ENCODE assay signal across 8 cellular contexts in genomic region chr17:11997147-11997971, GRCh38. TPM values are rescaled to one million over a fixed set of nuclear protein-coding genes. Genes with fewer than 3 reads are reported as not detected.
A peak's percentile ranks its signal among the peaks of the same experiment; 100 is the strongest.
DNase-seq lines count a peak whose midpoint lies in the region; FAIRE-seq and TF ChIP-seq lines count a peak whose summit lies in the region.

TSS of gene ZNF18 (minus strand) at chr17:11997475. CDS start at chr17:11992829, 4,646 bp downstream.

- H3K9me3 Mint-ChIP-seq in neural progenitor cell, result no peaks in the 10 kb centered on the region

- peak within 1 kb of the TSS; percentile 83 for H3K4me3 ChIP-seq in fibroblast of villous mesenchyme (ENCODE audit: low read depth, low read length)
- peak within 1 kb of the TSS; percentile 86 for H3K4me3 ChIP-seq in neural progenitor cell
- peak within 1 kb of the TSS; percentile 94 to 98 for H3K4me3 ChIP-seq in stomach smooth muscle (ENCODE audit: low read length in 2 of 2)

- no peaks in the 10 kb centered on the region for H3K27me3 ChIP-seq in neural progenitor cell
- H3K27me3 ChIP-seq in stomach smooth muscle (ENCODE audit: control insufficient read depth in 1 of 2, insufficient read depth in 2 of 2, low read length in 2 of 2), result no peaks in the 10 kb centered on the region

- peak within 1 kb of the TSS; percentile 95 for H3K27ac Mint-ChIP-seq in neural progenitor cell

- peak within 1 kb of the TSS; percentile 95 for H3K4me3 Mint-ChIP-seq in neural progenitor cell

- H3K36me3 ChIP-seq in neural progenitor cell, result no peaks in the 10 kb centered on the region
- H3K36me3 ChIP-seq in stomach smooth muscle (ENCODE audit: control insufficient read depth in 2 of 2, insufficient read depth in 2 of 2, low read length in 2 of 2), result peaks cover 3% of the 10 kb centered on the region in 2 donors

- TF ChIP-seq CTCF in fibroblast of villous mesenchyme (IDR thresholded peaks at IDR 0.05; ENCODE audit: insufficient read depth, low read depth, low read length), result no peak
- TF ChIP-seq CTCF in neural progenitor cell (IDR thresholded peaks at IDR 0.05), result no peak

- H3K36me3 Mint-ChIP-seq in neural progenitor cell, result no peaks in the 10 kb centered on the region

- peaks cover 6% of the 10 kb centered on the region for H3K27me3 Mint-ChIP-seq in neural progenitor cell (ENCODE audit: insufficient read depth, low read depth)

- peak; percentile 95 for DNase-seq in ELR (ENCODE audit: low read depth)
- DNase-seq in H54 (ENCODE audit: insufficient read length, low spot score), result peak; percentile 93
- DNase-seq in LoVo (ENCODE audit: low spot score), result peak; percentile 95
- DNase-seq in activated effector memory CD4-positive, alpha-beta T cell treated with anti-CD3 and anti-CD28 coated beads, Interleukin-2, amount 50 U/mL, for 16 hours, result peak; percentile 99
- DNase-seq in fibroblast of villous mesenchyme (ENCODE audit: low read depth), result peak; percentile 94
- peak; percentile 99 for DNase-seq in neural progenitor cell (ENCODE audit: low spot score)

- FAIRE-seq in H54 (lab: Jason Lieb, UNC), result peak; percentile 89

- TF ChIP-seq POLR2A in H54 (IDR thresholded peaks at IDR 0.05; ENCODE audit: low read depth, low read length), result peak; percentile 97
- TF ChIP-seq POLR2A in Raji (IDR thresholded peaks at IDR 0.05; ENCODE audit: insufficient read depth, low read depth, low read length), result peak; percentile 97

- H3K27ac ChIP-seq in neural progenitor cell (peak within 1 kb of the TSS; percentile 66), stomach smooth muscle (ENCODE audit: low read length) (peak within 1 kb of the TSS; percentile 82)

- peak within 1 kb of the TSS; percentile 91 for H2AFZ ChIP-seq in neural progenitor cell (replicated peaks)

- H3K4me1 ChIP-seq in neural progenitor cell (no peaks in the 10 kb centered on the region), stomach smooth muscle (ENCODE audit: control insufficient read depth, insufficient read depth, low read length) (peaks cover 4% of the 10 kb centered on the region)

- H3K9ac ChIP-seq in neural progenitor cell (peak within 1 kb of the TSS; percentile 53), stomach smooth muscle (ENCODE audit: low read length in 2 of 2) (peak within 1 kb of the TSS; percentile 88 to 90)

- H3K79me2 ChIP-seq in neural progenitor cell (ENCODE audit: low read depth), result peaks cover 9% of the 10 kb centered on the region

- no peaks in the 10 kb centered on the region for H3K4me1 Mint-ChIP-seq in neural progenitor cell

- H4K20me1 ChIP-seq in neural progenitor cell (ENCODE audit: low read depth), result no peaks in the 10 kb centered on the region

- H3K9me3 ChIP-seq in neural progenitor cell (ENCODE audit: low read depth), result no peaks in the 10 kb centered on the region
- H3K9me3 ChIP-seq in stomach smooth muscle (ENCODE audit: control insufficient read depth in 2 of 2, low read length in 2 of 2), result no peaks in the 10 kb centered on the region

- peak within 1 kb of the TSS; percentile 87 for H3K4me2 ChIP-seq in neural progenitor cell

- peaks cover 16% of the 10 kb centered on the region for H3F3A ChIP-seq in neural progenitor cell (ENCODE audit: low read depth)

RNA-seq across cellular contexts. Expression of gene ZNF18, which starts in this region (rescaled TPM):
- total RNA-seq in fibroblast of villous mesenchyme (9.7 and 10.4 TPM in 2 replicates), neural progenitor cell (ENCODE audit: low replicate concordance) (10.8 and 15.9 TPM in 2 replicates)

Comparison
In these comparisons a context has a peak if more than half of its experiments do, and no peak if none do; other contexts are left out.
1. Peak in every context shown above with its lines: DNase-seq, H3K4me3 ChIP-seq and H3K27ac ChIP-seq.